ENCODE assay signal across 1 cellular context in the genomic region with DNA sequence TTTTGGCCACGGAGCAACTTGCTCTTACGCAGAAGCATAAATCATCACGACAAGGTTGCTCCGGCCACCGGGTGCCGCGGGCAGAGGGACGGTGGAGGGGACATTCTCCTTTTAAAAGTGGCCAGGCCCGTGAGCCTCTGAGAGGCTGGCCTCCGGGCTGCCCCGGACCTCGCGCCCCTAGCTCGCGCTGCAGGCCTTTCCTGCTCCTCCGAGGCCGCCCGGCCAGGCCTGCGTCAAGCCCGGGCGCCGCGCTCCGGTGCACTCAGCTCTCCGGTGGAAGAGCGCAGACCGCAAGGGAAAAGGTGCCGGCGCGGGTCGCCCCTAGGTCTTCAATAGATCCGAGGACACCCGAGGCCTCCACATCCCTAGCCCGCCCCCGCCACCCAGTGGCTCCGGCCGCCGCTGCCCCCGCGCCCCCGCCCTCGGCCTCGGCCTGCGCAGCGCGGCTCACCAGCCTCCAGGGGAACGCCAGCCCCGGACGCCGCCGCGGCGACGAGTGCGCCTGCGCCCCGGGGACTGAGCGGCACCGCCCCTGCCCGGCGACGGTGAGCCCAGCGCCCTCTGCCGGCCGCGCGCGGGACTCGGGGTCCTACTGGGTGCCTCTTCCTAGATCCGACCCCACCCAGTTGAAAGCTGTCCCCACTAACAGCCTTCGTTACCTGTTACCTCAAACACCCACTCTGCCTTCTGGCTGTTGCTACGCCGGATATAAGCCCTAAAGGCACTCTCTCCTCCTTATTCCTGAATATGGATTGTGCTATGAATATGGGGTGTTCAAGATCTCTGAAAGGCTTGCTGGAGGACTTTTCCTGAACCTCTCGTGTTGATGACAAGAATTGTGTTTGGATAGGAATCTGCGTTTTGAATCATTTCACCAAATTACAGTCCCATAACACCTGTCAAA.
TF ChIP-seq lines count a peak whose summit lies in the region.

A gene (minus strand): TSS at position 500 of the 904 bp plus-strand sequence. CDS start 10,671 bp downstream, outside the sequence.

TF ChIP-seq in K562, 482 proteins besides CTCF, POLR2A, EP300 and RAD21 (continued from another document and continues in another):
- peak; percentile 44; the same call in 1 of the 2 replicates for TF ChIP-seq FOSL1 (tag; conservative IDR thresholded peaks at IDR 0.05)
- TF ChIP-seq HNRNPK (IDR thresholded peaks at IDR 0.05; ENCODE audit: low read depth, low read length, poor library complexity, severe bottlenecking), result no peak
- TF ChIP-seq, protein P1, sequence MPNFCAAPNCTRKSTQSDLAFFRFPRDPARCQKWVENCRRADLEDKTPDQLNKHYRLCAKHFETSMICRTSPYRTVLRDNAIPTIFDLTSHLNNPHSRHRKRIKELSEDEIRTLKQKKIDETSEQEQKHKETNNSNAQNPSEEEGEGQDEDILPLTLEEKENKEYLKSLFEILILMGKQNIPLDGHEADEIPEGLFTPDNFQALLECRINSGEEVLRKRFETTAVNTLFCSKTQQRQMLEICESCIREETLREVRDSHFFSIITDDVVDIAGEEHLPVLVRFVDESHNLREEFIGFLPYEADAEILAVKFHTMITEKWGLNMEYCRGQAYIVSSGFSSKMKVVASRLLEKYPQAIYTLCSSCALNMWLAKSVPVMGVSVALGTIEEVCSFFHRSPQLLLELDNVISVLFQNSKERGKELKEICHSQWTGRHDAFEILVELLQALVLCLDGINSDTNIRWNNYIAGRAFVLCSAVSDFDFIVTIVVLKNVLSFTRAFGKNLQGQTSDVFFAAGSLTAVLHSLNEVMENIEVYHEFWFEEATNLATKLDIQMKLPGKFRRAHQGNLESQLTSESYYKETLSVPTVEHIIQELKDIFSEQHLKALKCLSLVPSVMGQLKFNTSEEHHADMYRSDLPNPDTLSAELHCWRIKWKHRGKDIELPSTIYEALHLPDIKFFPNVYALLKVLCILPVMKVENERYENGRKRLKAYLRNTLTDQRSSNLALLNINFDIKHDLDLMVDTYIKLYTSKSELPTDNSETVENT (CRISPR knock-in tag; IDR thresholded peaks at IDR 0.05), result 0 out of 2 replicates have a peak, but pooled peaks have one; percentile 20
- no peak for TF ChIP-seq PHB2 (IDR thresholded peaks at IDR 0.05; ENCODE audit: low read depth)
- no peak for TF ChIP-seq ZNF507 (tag; conservative IDR thresholded peaks at IDR 0.05)
- TF ChIP-seq, protein P2, sequence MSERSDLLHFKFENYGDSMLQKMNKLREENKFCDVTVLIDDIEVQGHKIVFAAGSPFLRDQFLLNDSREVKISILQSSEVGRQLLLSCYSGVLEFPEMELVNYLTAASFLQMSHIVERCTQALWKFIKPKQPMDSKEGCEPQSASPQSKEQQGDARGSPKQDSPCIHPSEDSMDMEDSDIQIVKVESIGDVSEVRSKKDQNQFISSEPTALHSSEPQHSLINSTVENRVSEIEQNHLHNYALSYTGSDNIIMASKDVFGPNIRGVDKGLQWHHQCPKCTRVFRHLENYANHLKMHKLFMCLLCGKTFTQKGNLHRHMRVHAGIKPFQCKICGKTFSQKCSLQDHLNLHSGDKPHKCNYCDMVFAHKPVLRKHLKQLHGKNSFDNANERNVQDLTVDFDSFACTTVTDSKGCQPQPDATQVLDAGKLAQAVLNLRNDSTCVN (CRISPR knock-in tag; IDR thresholded peaks at IDR 0.05), result no peak
- no peak for TF ChIP-seq TOE1 (IDR thresholded peaks at IDR 0.05; ENCODE audit: borderline replicate concordance)
- no peak for TF ChIP-seq TOE1 (CRISPR knock-in tag; IDR thresholded peaks at IDR 0.05; ENCODE audit: borderline replicate concordance, low read depth)
- TF ChIP-seq NR2F6 (CRISPR knock-in tag; IDR thresholded peaks at IDR 0.05), result no peak
- TF ChIP-seq YY1 (IDR thresholded peaks at IDR 0.05; ENCODE audit: borderline replicate concordance in 1 of 3, control insufficient read depth in 1 of 3, extremely low read depth in 1 of 3, insufficient read depth in 3 of 3, insufficient read length in 1 of 3, insufficient replicate concordance in 2 of 3, low read depth in 1 of 3, low read length in 2 of 3), result peak in 2 of 3 experiments; percentile 38 to 44
- no peak for TF ChIP-seq SAFB2 (IDR thresholded peaks at IDR 0.05; ENCODE audit: borderline replicate concordance, low read depth, low read length, severe bottlenecking)
- no peak for TF ChIP-seq BMI1 (IDR thresholded peaks at IDR 0.05; ENCODE audit: low read length)
- TF ChIP-seq, protein P3, sequence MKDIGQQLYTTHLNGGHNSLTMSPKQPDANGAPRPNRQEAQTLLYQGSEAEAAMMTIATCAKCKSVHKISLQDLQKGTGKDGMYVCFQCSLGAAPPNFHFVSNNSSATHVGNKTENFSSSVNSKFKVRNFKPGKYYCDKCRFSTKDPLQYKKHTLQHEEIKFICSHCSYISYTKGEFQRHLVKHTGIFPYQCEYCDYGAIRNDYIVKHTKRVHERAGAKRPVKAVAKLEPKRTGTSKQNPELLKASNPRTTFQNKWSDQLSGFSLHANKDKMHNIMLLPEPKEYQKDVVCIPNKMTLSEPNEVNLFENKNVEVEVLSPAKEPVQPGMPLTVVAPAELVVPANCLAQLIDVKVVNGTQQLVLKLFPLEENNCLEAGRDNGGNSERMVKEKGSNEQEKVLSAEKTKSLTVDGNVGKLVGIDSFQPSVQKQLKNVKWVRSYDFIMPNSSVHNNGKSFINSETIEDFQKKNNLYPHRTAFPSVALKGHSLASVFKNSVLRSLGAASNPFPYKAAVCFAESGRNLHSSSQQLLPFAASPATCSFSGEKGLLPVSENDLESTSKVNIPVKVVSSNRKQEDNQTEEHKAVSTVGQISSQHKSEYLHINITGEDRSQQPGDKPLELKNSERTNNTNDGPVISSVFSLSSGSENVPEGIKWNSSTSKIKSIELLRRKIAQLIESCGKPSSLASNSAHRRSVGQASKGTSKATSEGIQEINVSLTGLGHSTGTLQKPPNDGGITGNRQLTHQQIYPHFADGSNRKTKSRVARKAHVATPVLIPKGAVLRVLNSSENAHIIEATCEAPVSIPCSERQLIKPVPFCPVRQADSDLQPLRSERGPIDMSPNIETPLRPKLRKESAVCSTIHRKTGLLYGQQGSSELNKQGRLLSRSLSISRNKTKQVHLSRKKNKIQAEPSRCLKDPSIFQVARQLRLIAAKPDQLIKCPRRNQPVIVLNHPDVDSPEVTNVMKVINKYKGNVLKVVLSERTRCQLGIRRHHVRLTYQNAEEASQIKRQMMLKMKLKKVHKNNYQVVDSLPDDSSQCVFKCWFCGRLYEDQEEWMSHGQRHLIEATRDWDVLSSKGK (CRISPR knock-in tag; IDR thresholded peaks at IDR 0.05), result no peak
- TF ChIP-seq, protein P4, sequence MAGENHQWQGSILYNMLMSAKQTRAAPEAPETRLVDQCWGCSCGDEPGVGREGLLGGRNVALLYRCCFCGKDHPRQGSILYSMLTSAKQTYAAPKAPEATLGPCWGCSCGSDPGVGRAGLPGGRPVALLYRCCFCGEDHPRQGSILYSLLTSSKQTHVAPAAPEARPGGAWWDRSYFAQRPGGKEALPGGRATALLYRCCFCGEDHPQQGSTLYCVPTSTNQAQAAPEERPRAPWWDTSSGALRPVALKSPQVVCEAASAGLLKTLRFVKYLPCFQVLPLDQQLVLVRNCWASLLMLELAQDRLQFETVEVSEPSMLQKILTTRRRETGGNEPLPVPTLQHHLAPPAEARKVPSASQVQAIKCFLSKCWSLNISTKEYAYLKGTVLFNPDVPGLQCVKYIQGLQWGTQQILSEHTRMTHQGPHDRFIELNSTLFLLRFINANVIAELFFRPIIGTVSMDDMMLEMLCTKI (IDR thresholded peaks at IDR 0.05; ENCODE audit: partially characterized antibody), result no peak
- TF ChIP-seq ZNF239 (CRISPR knock-in tag; IDR thresholded peaks at IDR 0.05), result no peak
- TF ChIP-seq RCOR1 (IDR thresholded peaks at IDR 0.05; ENCODE audit: borderline replicate concordance in 1 of 2, low read depth in 2 of 2, low read length in 2 of 2), result 0 out of 4 replicates have a peak, but pooled peaks of 1 of the 2 experiments have one; percentile 51
- no peak for TF ChIP-seq BDP1 (IDR thresholded peaks at IDR 0.05; ENCODE audit: insufficient read depth, insufficient read length)
- peak in 1 of 2 experiments; percentile 63; a peak in 1 of 4 replicates for TF ChIP-seq NONO (IDR thresholded peaks at IDR 0.05; ENCODE audit: low read depth in 2 of 2, low read length in 1 of 2)
- TF ChIP-seq STAG1 (CRISPR knock-in tag; IDR thresholded peaks at IDR 0.05; ENCODE audit: borderline replicate concordance), result no peak
- peak; percentile 86 for TF ChIP-seq GATAD2B (IDR thresholded peaks at IDR 0.05; ENCODE audit: borderline replicate concordance)
- TF ChIP-seq MAFG (tag; conservative IDR thresholded peaks at IDR 0.05), result no peak
- TF ChIP-seq CEBPB (tag; IDR thresholded peaks at IDR 0.05), result no peak
- no peak for TF ChIP-seq CAMTA2 (CRISPR knock-in tag; conservative IDR thresholded peaks at IDR 0.05)
- TF ChIP-seq PML (IDR thresholded peaks at IDR 0.05; ENCODE audit: low read length), result no peak
- no peak for TF ChIP-seq ZNF146 (CRISPR knock-in tag; IDR thresholded peaks at IDR 0.05; ENCODE audit: unreplicated experiment)
- TF ChIP-seq, protein P5, sequence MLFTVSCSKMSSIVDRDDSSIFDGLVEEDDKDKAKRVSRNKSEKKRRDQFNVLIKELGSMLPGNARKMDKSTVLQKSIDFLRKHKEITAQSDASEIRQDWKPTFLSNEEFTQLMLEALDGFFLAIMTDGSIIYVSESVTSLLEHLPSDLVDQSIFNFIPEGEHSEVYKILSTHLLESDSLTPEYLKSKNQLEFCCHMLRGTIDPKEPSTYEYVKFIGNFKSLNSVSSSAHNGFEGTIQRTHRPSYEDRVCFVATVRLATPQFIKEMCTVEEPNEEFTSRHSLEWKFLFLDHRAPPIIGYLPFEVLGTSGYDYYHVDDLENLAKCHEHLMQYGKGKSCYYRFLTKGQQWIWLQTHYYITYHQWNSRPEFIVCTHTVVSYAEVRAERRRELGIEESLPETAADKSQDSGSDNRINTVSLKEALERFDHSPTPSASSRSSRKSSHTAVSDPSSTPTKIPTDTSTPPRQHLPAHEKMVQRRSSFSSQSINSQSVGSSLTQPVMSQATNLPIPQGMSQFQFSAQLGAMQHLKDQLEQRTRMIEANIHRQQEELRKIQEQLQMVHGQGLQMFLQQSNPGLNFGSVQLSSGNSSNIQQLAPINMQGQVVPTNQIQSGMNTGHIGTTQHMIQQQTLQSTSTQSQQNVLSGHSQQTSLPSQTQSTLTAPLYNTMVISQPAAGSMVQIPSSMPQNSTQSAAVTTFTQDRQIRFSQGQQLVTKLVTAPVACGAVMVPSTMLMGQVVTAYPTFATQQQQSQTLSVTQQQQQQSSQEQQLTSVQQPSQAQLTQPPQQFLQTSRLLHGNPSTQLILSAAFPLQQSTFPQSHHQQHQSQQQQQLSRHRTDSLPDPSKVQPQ (CRISPR knock-in tag; IDR thresholded peaks at IDR 0.05; ENCODE audit: borderline replicate concordance), result no peak
- TF ChIP-seq ZNF778 (CRISPR knock-in tag; IDR thresholded peaks at IDR 0.05), result no peak
- TF ChIP-seq, protein P6, sequence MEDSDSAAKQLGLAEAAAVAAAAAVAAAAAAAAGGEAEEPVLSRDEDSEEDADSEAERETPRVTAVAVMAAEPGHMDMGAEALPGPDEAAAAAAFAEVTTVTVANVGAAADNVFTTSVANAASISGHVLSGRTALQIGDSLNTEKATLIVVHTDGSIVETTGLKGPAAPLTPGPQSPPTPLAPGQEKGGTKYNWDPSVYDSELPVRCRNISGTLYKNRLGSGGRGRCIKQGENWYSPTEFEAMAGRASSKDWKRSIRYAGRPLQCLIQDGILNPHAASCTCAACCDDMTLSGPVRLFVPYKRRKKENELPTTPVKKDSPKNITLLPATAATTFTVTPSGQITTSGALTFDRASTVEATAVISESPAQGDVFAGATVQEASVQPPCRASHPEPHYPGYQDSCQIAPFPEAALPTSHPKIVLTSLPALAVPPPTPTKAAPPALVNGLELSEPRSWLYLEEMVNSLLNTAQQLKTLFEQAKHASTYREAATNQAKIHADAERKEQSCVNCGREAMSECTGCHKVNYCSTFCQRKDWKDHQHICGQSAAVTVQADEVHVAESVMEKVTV (CRISPR knock-in tag; IDR thresholded peaks at IDR 0.05), result 0 out of 2 replicates have a peak, but pooled peaks have one; percentile 15
- no peak for TF ChIP-seq SP2 (IDR thresholded peaks at IDR 0.05; ENCODE audit: extremely low read depth, low read depth, low read length, poor library complexity, severe bottlenecking)
- TF ChIP-seq, protein P7, sequence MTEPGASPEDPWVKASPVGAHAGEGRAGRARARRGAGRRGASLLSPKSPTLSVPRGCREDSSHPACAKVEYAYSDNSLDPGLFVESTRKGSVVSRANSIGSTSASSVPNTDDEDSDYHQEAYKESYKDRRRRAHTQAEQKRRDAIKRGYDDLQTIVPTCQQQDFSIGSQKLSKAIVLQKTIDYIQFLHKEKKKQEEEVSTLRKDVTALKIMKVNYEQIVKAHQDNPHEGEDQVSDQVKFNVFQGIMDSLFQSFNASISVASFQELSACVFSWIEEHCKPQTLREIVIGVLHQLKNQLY (CRISPR knock-in tag; conservative IDR thresholded peaks at IDR 0.05), result no peak
- TF ChIP-seq, protein P8, sequence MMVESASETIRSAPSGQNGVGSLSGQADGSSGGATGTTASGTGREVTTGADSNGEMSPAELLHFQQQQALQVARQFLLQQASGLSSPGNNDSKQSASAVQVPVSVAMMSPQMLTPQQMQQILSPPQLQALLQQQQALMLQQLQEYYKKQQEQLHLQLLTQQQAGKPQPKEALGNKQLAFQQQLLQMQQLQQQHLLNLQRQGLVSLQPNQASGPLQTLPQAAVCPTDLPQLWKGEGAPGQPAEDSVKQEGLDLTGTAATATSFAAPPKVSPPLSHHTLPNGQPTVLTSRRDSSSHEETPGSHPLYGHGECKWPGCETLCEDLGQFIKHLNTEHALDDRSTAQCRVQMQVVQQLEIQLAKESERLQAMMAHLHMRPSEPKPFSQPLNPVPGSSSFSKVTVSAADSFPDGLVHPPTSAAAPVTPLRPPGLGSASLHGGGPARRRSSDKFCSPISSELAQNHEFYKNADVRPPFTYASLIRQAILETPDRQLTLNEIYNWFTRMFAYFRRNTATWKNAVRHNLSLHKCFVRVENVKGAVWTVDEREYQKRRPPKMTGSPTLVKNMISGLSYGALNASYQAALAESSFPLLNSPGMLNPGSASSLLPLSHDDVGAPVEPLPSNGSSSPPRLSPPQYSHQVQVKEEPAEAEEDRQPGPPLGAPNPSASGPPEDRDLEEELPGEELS (CRISPR knock-in tag; IDR thresholded peaks at IDR 0.05; ENCODE audit: borderline replicate concordance), result no peak
- TF ChIP-seq ZNF766 (CRISPR knock-in tag; conservative IDR thresholded peaks at IDR 0.05), result 0 out of 2 replicates have a peak, but pooled peaks have one; percentile 5
- no peak for TF ChIP-seq ZC3H11A (IDR thresholded peaks at IDR 0.05; ENCODE audit: low read depth, low read length)
- TF ChIP-seq, protein P9, sequence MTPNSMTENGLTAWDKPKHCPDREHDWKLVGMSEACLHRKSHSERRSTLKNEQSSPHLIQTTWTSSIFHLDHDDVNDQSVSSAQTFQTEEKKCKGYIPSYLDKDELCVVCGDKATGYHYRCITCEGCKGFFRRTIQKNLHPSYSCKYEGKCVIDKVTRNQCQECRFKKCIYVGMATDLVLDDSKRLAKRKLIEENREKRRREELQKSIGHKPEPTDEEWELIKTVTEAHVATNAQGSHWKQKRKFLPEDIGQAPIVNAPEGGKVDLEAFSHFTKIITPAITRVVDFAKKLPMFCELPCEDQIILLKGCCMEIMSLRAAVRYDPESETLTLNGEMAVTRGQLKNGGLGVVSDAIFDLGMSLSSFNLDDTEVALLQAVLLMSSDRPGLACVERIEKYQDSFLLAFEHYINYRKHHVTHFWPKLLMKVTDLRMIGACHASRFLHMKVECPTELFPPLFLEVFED (CRISPR knock-in tag; conservative IDR thresholded peaks at IDR 0.05), result 0 out of 2 replicates have a peak, but pooled peaks have one; percentile 37
- no peak for TF ChIP-seq ESRRA (IDR thresholded peaks at IDR 0.05; ENCODE audit: borderline replicate concordance, low read depth)
